In the genomic region with DNA sequence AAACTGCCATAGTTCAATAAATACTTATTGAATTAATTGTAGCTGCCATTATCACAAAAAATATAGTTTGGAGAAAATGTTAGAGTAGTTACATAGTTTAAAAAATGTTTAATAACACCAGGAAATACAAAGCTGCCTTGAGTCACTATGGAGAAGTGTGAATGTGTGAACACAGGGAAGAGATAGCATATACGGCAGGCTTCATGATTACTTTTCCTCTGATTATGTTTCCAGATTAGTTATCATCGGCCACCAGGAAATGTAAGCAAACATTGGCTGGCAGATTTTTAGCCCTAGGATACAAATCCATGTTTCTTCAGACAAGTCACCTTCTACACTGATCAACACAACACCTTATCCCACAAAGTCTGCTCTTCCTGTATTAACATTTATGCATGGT, we compare ENCODE assay signal across 30 cellular contexts. TPM values are rescaled to one million over a fixed set of nuclear protein-coding genes. Genes with fewer than 3 reads are reported as not detected.
"Had no signal": no experiment of that assay in that cellular context is flagged by ENCODE, and none has a peak within 500 bp of the region (broad histone marks: within the 10 kb centered on the region; RNA-seq: fewer than 3 reads in every experiment).

No MANE protein-coding gene starts in this region.

- H3K4me1 ChIP-seq: breast epithelium had no signal

- H3K36me3 Mint-ChIP-seq: activated CD4-positive, alpha-beta memory T cell treated with anti-CD3 and anti-CD28 coated beads for 36 hours; T-cell had no signal

- DNase-seq: activated B cell treated with CpG ODN at 0.5 μM for 24 hours; activated CD4-positive, alpha-beta memory T cell treated with anti-CD3 and anti-CD28 coated beads for 36 hours; activated CD4-positive, alpha-beta T cell treated with anti-CD3 and anti-CD28 coated beads for 4 hours; activated CD4-positive, alpha-beta T cell treated with anti-CD3 and anti-CD28 coated beads, Interleukin-2, amount 50 U/mL, for 1 hour; activated CD4-positive, CD25-positive, alpha-beta regulatory T cell treated with anti-CD3 and anti-CD28 coated beads, Interleukin-2, amount 50 U/mL, for 72 hours; activated CD8-positive, alpha-beta memory T cell treated with anti-CD3 and anti-CD28 coated beads, Interleukin-2, amount 50 U/mL, for 4 hours; activated gamma-delta T cell treated with Interleukin-2 at 50 U/mL for 16 hours; activated naive CD4-positive, alpha-beta T cell treated with anti-CD3 and anti-CD28 coated beads for 36 hours; activated T-cell treated with anti-CD3 and anti-CD28 coated beads for 4 hours; activated T-cell treated with anti-CD3 and anti-CD28 coated beads, Interleukin-2, amount 50 U/mL, for 4 hours; KG1; NCI-H1105; NCI-H1417 treated with DMSO at 0.1 percent for 48 hours; NCI-H1930; NCI-H2081 treated with DMSO at 0.1 percent for 48 hours; NCI-H345; NCI-H524 treated with DMSO at 0.1 percent for 48 hours; OCI-M1; SHP77; SJCRH30; T-cell; T-helper 2 cell; T-helper 9 cell had no signal

- H3K27ac Mint-ChIP-seq: activated B cell treated with CpG ODN at 0.5 μM for 24 hours; activated CD4-positive, alpha-beta memory T cell treated with anti-CD3 and anti-CD28 coated beads for 36 hours; activated naive CD4-positive, alpha-beta T cell treated with anti-CD3 and anti-CD28 coated beads for 36 hours; activated naive CD4-positive, alpha-beta T cell treated with anti-CD3 and anti-CD28 coated beads, Interleukin-2, amount 50 U/mL, for 72 hours; activated T-helper 1 cell treated with anti-CD3 and anti-CD28 coated beads, Interleukin-12 subunit alpha, Interleukin-12 subunit beta, Interleukin-2, Interleukin-4 antibody, amounts not matched to agents 30 ng/mL and 10 ng/mL and 1 ng/mL, durations not matched to agents 14 hours and 24 hours and 36 hours; T-cell had no signal

- H3K4me3 ChIP-seq: adrenal gland, body of pancreas, breast epithelium, SJCRH30, SK-N-MC had no signal

- H3K27ac ChIP-seq: adrenal gland, breast epithelium, SJCRH30, SK-N-MC, VCaP had no signal

- H3K27me3 ChIP-seq: adrenal gland, body of pancreas, breast epithelium, SJCRH30 had no signal

- H3K4me3 Mint-ChIP-seq: activated B cell treated with CpG ODN at 0.5 μM for 24 hours; activated CD4-positive, alpha-beta memory T cell treated with anti-CD3 and anti-CD28 coated beads for 36 hours; activated naive CD4-positive, alpha-beta T cell treated with anti-CD3 and anti-CD28 coated beads for 36 hours; activated T-cell treated with anti-CD3 and anti-CD28 coated beads, Interleukin-2, amount 50 U/mL, for 4 hours; activated T-helper 1 cell treated with anti-CD3 and anti-CD28 coated beads, Interleukin-12 subunit alpha, Interleukin-12 subunit beta, Interleukin-2, Interleukin-4 antibody, amounts not matched to agents 30 ng/mL and 10 ng/mL and 1 ng/mL, durations not matched to agents 14 hours and 24 hours and 36 hours; T-cell had no signal

- H3K9me3 ChIP-seq: adrenal gland, body of pancreas, breast epithelium, SJCRH30 had no signal

- H3K36me3 ChIP-seq: adrenal gland, breast epithelium had no signal

- H3K9me3 Mint-ChIP-seq: activated B cell treated with CpG ODN at 0.5 μM for 24 hours; activated CD4-positive, alpha-beta memory T cell treated with anti-CD3 and anti-CD28 coated beads for 36 hours; activated naive CD4-positive, alpha-beta T cell treated with anti-CD3 and anti-CD28 coated beads for 36 hours; activated naive CD4-positive, alpha-beta T cell treated with anti-CD3 and anti-CD28 coated beads, Interleukin-2, amount 50 U/mL, for 72 hours; activated T-cell treated with anti-CD3 and anti-CD28 coated beads, Interleukin-2, amount 50 U/mL, for 4 hours; activated T-helper 1 cell treated with anti-CD3 and anti-CD28 coated beads, Interleukin-12 subunit alpha, Interleukin-12 subunit beta, Interleukin-2, Interleukin-4 antibody, amounts not matched to agents 30 ng/mL and 10 ng/mL and 1 ng/mL, durations not matched to agents 14 hours and 24 hours and 36 hours; T-cell had no signal

- ATAC-seq: activated naive CD4-positive, alpha-beta T cell treated with anti-CD3 and anti-CD28 coated beads, Interleukin-2, amount 50 U/mL, for 72 hours; activated T-cell treated with anti-CD3 and anti-CD28 coated beads, Interleukin-2, amount 50 U/mL, for 4 hours; body of pancreas; T-cell had no signal

RNA-seq across cellular contexts. Expression of a gene that starts 4.4 kb away (rescaled TPM):
- total RNA-seq: activated B cell treated with CpG ODN at 0.5 μM for 24 hours; activated T-helper 1 cell treated with anti-CD3 and anti-CD28 coated beads, Interleukin-12 subunit alpha, Interleukin-12 subunit beta, Interleukin-2, Interleukin-4 antibody, amounts not matched to agents 30 ng/mL and 10 ng/mL and 1 ng/mL, durations not matched to agents 14 hours and 24 hours and 36 hours had no signal
